ENCODE assay signal across 1 cellular context in the genomic region with DNA sequence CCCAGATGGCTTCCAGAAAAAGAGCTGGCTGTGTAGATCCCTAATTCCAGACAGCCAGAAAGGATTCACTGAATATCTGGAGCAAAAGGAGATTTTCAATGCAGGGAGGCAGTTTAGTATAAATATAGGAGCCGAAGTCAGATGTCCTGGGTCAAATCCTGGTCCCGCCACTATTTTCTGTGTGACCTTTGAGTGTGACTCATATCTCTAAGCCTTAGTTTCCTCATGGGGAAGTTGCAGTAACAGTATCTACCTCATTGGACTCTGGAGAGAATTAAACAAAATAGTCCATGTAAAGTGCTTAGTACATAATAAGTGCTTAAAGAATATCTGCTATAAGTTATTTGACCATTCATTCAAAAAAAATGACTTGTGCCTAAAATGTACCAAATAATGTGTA.
TF ChIP-seq lines count a peak whose summit lies in the region.

No MANE protein-coding gene starts in this region.

TF ChIP-seq in IMR-90, 13 proteins besides CTCF, POLR2A, EP300 and RAD21:
- no peak for TF ChIP-seq RFX5 (IDR thresholded peaks at IDR 0.05; ENCODE audit: low read depth, low read length)
- TF ChIP-seq CHD1 (IDR thresholded peaks at IDR 0.05; ENCODE audit: low read depth, low read length) = no peak
- TF ChIP-seq, protein P1, sequence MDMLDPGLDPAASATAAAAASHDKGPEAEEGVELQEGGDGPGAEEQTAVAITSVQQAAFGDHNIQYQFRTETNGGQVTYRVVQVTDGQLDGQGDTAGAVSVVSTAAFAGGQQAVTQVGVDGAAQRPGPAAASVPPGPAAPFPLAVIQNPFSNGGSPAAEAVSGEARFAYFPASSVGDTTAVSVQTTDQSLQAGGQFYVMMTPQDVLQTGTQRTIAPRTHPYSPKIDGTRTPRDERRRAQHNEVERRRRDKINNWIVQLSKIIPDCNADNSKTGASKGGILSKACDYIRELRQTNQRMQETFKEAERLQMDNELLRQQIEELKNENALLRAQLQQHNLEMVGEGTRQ (IDR thresholded peaks at IDR 0.05; ENCODE audit: low read depth, low read length) = no peak
- no peak for TF ChIP-seq BHLHE40 (IDR thresholded peaks at IDR 0.05; ENCODE audit: low read depth, low read length)
- TF ChIP-seq, protein P2, sequence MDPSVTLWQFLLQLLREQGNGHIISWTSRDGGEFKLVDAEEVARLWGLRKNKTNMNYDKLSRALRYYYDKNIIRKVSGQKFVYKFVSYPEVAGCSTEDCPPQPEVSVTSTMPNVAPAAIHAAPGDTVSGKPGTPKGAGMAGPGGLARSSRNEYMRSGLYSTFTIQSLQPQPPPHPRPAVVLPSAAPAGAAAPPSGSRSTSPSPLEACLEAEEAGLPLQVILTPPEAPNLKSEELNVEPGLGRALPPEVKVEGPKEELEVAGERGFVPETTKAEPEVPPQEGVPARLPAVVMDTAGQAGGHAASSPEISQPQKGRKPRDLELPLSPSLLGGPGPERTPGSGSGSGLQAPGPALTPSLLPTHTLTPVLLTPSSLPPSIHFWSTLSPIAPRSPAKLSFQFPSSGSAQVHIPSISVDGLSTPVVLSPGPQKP (IDR thresholded peaks at IDR 0.05; ENCODE audit: borderline replicate concordance, low read depth, low read length) = no peak
- TF ChIP-seq RCOR1 (IDR thresholded peaks at IDR 0.05; ENCODE audit: insufficient replicate concordance, low read length) = no peak
- no peak for TF ChIP-seq NFE2L2 (IDR thresholded peaks at IDR 0.05; ENCODE audit: low read depth, low read length)
- TF ChIP-seq CEBPB (IDR thresholded peaks at IDR 0.05; ENCODE audit: low read depth, low read length) = no peak
- TF ChIP-seq MAFK (IDR thresholded peaks at IDR 0.05; ENCODE audit: low read depth, low read length) = no peak
- no peak for TF ChIP-seq MXI1 (IDR thresholded peaks at IDR 0.05; ENCODE audit: borderline replicate concordance, low read depth, low read length)
- no peak for TF ChIP-seq FOS (IDR thresholded peaks at IDR 0.05; ENCODE audit: low read depth, low read length)
- no peak for TF ChIP-seq SMC3 (IDR thresholded peaks at IDR 0.05; ENCODE audit: low read depth, low read length)
TF ChIP-seq in IMR-90: peak in this region for 0.
